In genomic region chr2:26924731-26925099, GRCh38 we compare ENCODE assay signal across 23 cellular contexts.
"Had no signal": no experiment of that assay in that cellular context is flagged by ENCODE, and none has a peak within 500 bp of the region (broad histone marks: within the 10 kb centered on the region; RNA-seq: fewer than 3 reads in every experiment).

No MANE protein-coding gene starts in this region.

- ATAC-seq: activated naive CD8-positive, alpha-beta T cell treated with anti-CD3 and anti-CD28 coated beads, Interleukin-2, amount 50 U/mL, for 24 hours; activated T-helper 17 cell treated with anti-CD3 and anti-CD28 coated beads, Interleukin-2, amount 50 U/mL, for 72 hours; gastroesophageal sphincter; naive thymus-derived CD8-positive, alpha-beta T cell; T-helper 17 cell had no signal

- H3K36me3 Mint-ChIP-seq: memory B cell; naive thymus-derived CD8-positive, alpha-beta T cell had no signal

- DNase-seq: activated CD4-positive, alpha-beta T cell treated with anti-CD3 and anti-CD28 coated beads for 1 hour; activated naive CD4-positive, alpha-beta T cell; activated naive CD8-positive, alpha-beta T cell treated with anti-CD3 and anti-CD28 coated beads, Interleukin-2, amount 50 U/mL, for 24 hours; activated T-cell treated with anti-CD3 and anti-CD28 coated beads for 4 hours; aorta; cortex of kidney; effector CD8-positive, alpha-beta T cell; heart left ventricle; naive thymus-derived CD8-positive, alpha-beta T cell; nucleus accumbens; stimulated activated CD4-positive, alpha-beta T cell treated with anti-CD3 and anti-CD28 coated beads, Interleukin-12 subunit alpha, Interleukin-12 subunit beta, amount 100 ng/mL, for 4 hours; stimulated activated CD4-positive, alpha-beta T cell treated with anti-CD3 and anti-CD28 coated beads, Interleukin-1b, Interleukin-23, amount 100 ng/mL, for 48 hours; stimulated activated CD8-positive, alpha-beta memory T cell treated with anti-CD3 and anti-CD28 coated beads, Interleukin-4, amount 100 ng/mL, for 48 hours; stimulated activated naive CD4-positive, alpha-beta T cell; T-helper 17 cell; transverse colon had no signal

- H3K9me3 ChIP-seq: esophagus muscularis mucosa, gastroesophageal sphincter, heart left ventricle, suprapubic skin, transverse colon, vagina had no signal

- H3K9me3 Mint-ChIP-seq: activated naive CD8-positive, alpha-beta T cell treated with anti-CD3 and anti-CD28 coated beads, Interleukin-2, amount 50 U/mL, for 24 hours; activated T-helper 17 cell treated with anti-CD3 and anti-CD28 coated beads, Interleukin-2, amount 50 U/mL, for 72 hours; memory B cell; naive thymus-derived CD8-positive, alpha-beta T cell had no signal

- H3K4me3 Mint-ChIP-seq: activated naive CD8-positive, alpha-beta T cell treated with anti-CD3 and anti-CD28 coated beads, Interleukin-2, amount 50 U/mL, for 24 hours; activated T-helper 17 cell treated with anti-CD3 and anti-CD28 coated beads, Interleukin-2, amount 50 U/mL, for 72 hours; memory B cell; naive thymus-derived CD8-positive, alpha-beta T cell; T-helper 17 cell had no signal

- H3K36me3 ChIP-seq: esophagus muscularis mucosa, gastroesophageal sphincter, heart left ventricle, suprapubic skin, transverse colon, vagina had no signal

- H3K4me1 Mint-ChIP-seq: activated T-helper 17 cell treated with anti-CD3 and anti-CD28 coated beads, Interleukin-2, amount 50 U/mL, for 72 hours; T-helper 17 cell had no signal

- H3K27ac Mint-ChIP-seq: activated naive CD8-positive, alpha-beta T cell treated with anti-CD3 and anti-CD28 coated beads, Interleukin-2, amount 50 U/mL, for 24 hours; activated T-helper 17 cell treated with anti-CD3 and anti-CD28 coated beads, Interleukin-2, amount 50 U/mL, for 72 hours; memory B cell; naive thymus-derived CD8-positive, alpha-beta T cell; T-helper 17 cell had no signal

- H3K27ac ChIP-seq: esophagus muscularis mucosa, gastroesophageal sphincter, heart left ventricle, suprapubic skin, transverse colon, vagina, VCaP had no signal

- H3K4me1 ChIP-seq: esophagus muscularis mucosa, suprapubic skin, transverse colon, vagina had no signal

- H3K27me3 ChIP-seq: vagina had no signal

- H3K4me3 ChIP-seq: esophagus muscularis mucosa, gastroesophageal sphincter, heart left ventricle, suprapubic skin, transverse colon, vagina had no signal
